ENCODE assay signal across 18 cellular contexts in genomic region chr17:34366529-34367107, GRCh38. TPM values are rescaled to one million over a fixed set of nuclear protein-coding genes. Genes with fewer than 3 reads are reported as not detected.
DNase-seq lines count a peak whose midpoint lies in the region; ATAC-seq and TF ChIP-seq lines count a peak whose summit lies in the region.
"Had no signal": no experiment of that assay in that cellular context is flagged by ENCODE, and none has a peak within 500 bp of the region (broad histone marks: within the 10 kb centered on the region; RNA-seq: fewer than 3 reads in every experiment).

No MANE protein-coding gene starts in this region.

- H3K4me1 ChIP-seq in left ventricle myocardium inferior: no peaks in the 10 kb centered on the region
- H3K4me1 ChIP-seq in H9 (ENCODE audit: insufficient read depth, low read length): no peaks in the 10 kb centered on the region
- H3K4me1 ChIP-seq: BE2C, HAP-1 had no signal

- ATAC-seq in left ventricle myocardium superior: peak; percentile 31
- ATAC-seq in GM21786 (IDR thresholded peaks at IDR 0.05; ENCODE audit: unreplicated experiment): no peak

- no peaks in the 10 kb centered on the region for H3K79me1 ChIP-seq in H9 (ENCODE audit: insufficient read depth, low read depth, low read length, poor library complexity, severe bottlenecking)

- H4K8ac ChIP-seq in H9 (replicated peaks; ENCODE audit: insufficient read length, low read depth, low read length): no peak overlapping the region

- H3K4me3 ChIP-seq in left ventricle myocardium inferior: no peak overlapping the region
- H3K4me3 ChIP-seq: HAP-1 had no signal

- H2BK20ac ChIP-seq in H9 (ENCODE audit: low read depth, low read length, poor library complexity, severe bottlenecking): no peak overlapping the region

- H3K79me2 ChIP-seq in H9 (ENCODE audit: insufficient read depth, low read length): no peaks in the 10 kb centered on the region

- H3K27me3 ChIP-seq in left ventricle myocardium inferior (ENCODE audit: low read depth) (peaks cover 66% of the 10 kb centered on the region), H9 (ENCODE audit: insufficient read depth, low read length) (no peaks in the 10 kb centered on the region)

- H2AK5ac ChIP-seq in H9 (ENCODE audit: insufficient read length, low read length): no peak overlapping the region

- TF ChIP-seq POLR2A in erythroblast (IDR thresholded peaks at IDR 0.05; ENCODE audit: low read length): no peak

- no peak overlapping the region for H4K5ac ChIP-seq in H9 (ENCODE audit: insufficient read length, low read depth, low read length)

- H3K9me3 ChIP-seq in left ventricle myocardium inferior (replicated peaks) (no peaks in the 10 kb centered on the region), H9 (ENCODE audit: control insufficient read depth, low read depth, low read length) (no peaks in the 10 kb centered on the region)
- H3K9me3 ChIP-seq: BE2C, HAP-1 had no signal

- no peak overlapping the region for H3K27ac ChIP-seq in left ventricle myocardium inferior (replicated peaks)
- no peak overlapping the region for H3K27ac ChIP-seq in H9 (ENCODE audit: insufficient read length, low read depth, low read length)

- H3K9ac ChIP-seq in H9 (ENCODE audit: extremely low read depth, insufficient read length, low read length): no peak overlapping the region

- H2AFZ ChIP-seq in H9 (ENCODE audit: low read length): no peak overlapping the region

- no peaks in the 10 kb centered on the region for H3K23me2 ChIP-seq in H9 (ENCODE audit: insufficient read length, low read depth, low read length, poor library complexity, severe bottlenecking)

- H3K23ac ChIP-seq in H9 (ENCODE audit: insufficient read length, low read depth, low read length): no peak overlapping the region

- no peaks in the 10 kb centered on the region for H3K36me3 ChIP-seq in left ventricle myocardium inferior
- H3K36me3 ChIP-seq: BE2C, HAP-1 had no signal

- no CpG with 5 or more reads among the region's 4 CpGs for WGBS in H9 (ENCODE audit: extremely low coverage, insufficient read length, low lambda C conversion rate)

- H3K56ac ChIP-seq in H9 (ENCODE audit: insufficient read length, low read depth, low read length): no peak overlapping the region

- H3K9me3 Mint-ChIP-seq in H9: no peaks in the 10 kb centered on the region
- H3K9me3 Mint-ChIP-seq in activated T-helper 2 cell treated with anti-CD3 and anti-CD28 coated beads, Interferon-gamma antibody, Interleukin-2, Interleukin-4, amounts not matched to agents 10 μg/mL and 5 μg/mL and 100 μg/mL, durations not matched to agents 14 hours and 24 hours and 36 hours: no peaks in the 10 kb centered on the region
- H3K9me3 Mint-ChIP-seq in type B pancreatic cell: no peaks in the 10 kb centered on the region

- H3K4me1 Mint-ChIP-seq in H9 (peaks cover 10 to 21% of the 10 kb centered on the region in 2 experiments; a peak in 3 of 4 replicates), type B pancreatic cell (ENCODE audit: unreplicated experiment) (peaks cover 16% of the 10 kb centered on the region)
- peaks cover 72% of the 10 kb centered on the region for H3K4me1 Mint-ChIP-seq in activated T-helper 2 cell treated with anti-CD3 and anti-CD28 coated beads, Interferon-gamma antibody, Interleukin-2, Interleukin-4, amounts not matched to agents 10 μg/mL and 5 μg/mL and 100 μg/mL, durations not matched to agents 14 hours and 24 hours and 36 hours (ENCODE audit: low read depth)

- TF ChIP-seq CTCF in left ventricle myocardium inferior (IDR thresholded peaks at IDR 0.05; ENCODE audit: borderline replicate concordance): no peak
- TF ChIP-seq CTCF in H9 (conservative IDR thresholded peaks at IDR 0.05): no peak
- no peak for TF ChIP-seq CTCF in type B pancreatic cell (conservative IDR thresholded peaks at IDR 0.05)

- intact Hi-C loops in left ventricle myocardium superior (cut with micrococcal nuclease) (no loop called here), left ventricle myocardium inferior (cut with micrococcal nuclease) (loop anchor here (10.0 kb wide), 1 partner anchor 62 kb away; no protein-coding TSS in a partner anchor)
- intact Hi-C loops in activated T-helper 2 cell treated with anti-CD3 and anti-CD28 coated beads, Interferon-gamma antibody, Interleukin-2, Interleukin-4, amounts not matched to agents 10 μg/mL and 5 μg/mL and 100 μg/mL, durations not matched to agents 14 hours and 24 hours and 36 hours (cut with micrococcal nuclease): loop anchor here (1.0 to 10.0 kb wide), 2 partner anchors 11 to 48 kb away; no protein-coding TSS in a partner anchor

- DNase-seq in left ventricle myocardium superior (no peak), left ventricle myocardium inferior (no peak), H9 (peak; percentile 20), type B pancreatic cell (ENCODE audit: extremely low spot score, unreplicated experiment) (peak; percentile 52), erythroblast (lab: John Stamatoyannopoulos, UW) (no peak), putamen (ENCODE audit: low spot score) (no peak)
- no peak for DNase-seq in activated T-helper 2 cell treated with anti-CD3 and anti-CD28 coated beads, Interferon-gamma antibody, Interleukin-2, Interleukin-4, amounts not matched to agents 10 μg/mL and 5 μg/mL and 100 μg/mL, durations not matched to agents 14 hours and 24 hours and 36 hours (ENCODE audit: low spot score)
- DNase-seq: BE2C, EL, NCI-H187 treated with DMSO at 0.1 percent for 48 hours, NCI-H2171, NCI-H446 treated with DMSO at 0.1 percent for 48 hours, NCI-H774 had no signal

- no peak overlapping the region for H3K4me2 ChIP-seq in H9 (ENCODE audit: insufficient read depth, insufficient read length, low read length)

- no peak overlapping the region for H4K91ac ChIP-seq in H9 (ENCODE audit: insufficient read length, low read depth, low read length)

- H2BK5ac ChIP-seq in H9 (ENCODE audit: insufficient read length, low read length): no peak overlapping the region

- H3K4ac ChIP-seq in H9 (ENCODE audit: low read depth, low read length): no peak overlapping the region

- H3T11ph ChIP-seq in H9 (ENCODE audit: low read length): no peak overlapping the region

- no peak overlapping the region; the same call in 1 of the 2 replicates for H3K14ac ChIP-seq in H9 (ENCODE audit: insufficient read depth, low read length)

- H3K27me3 Mint-ChIP-seq in H9 (ENCODE audit: low read depth): peaks cover 21% of the 10 kb centered on the region
- H3K27me3 Mint-ChIP-seq in activated T-helper 2 cell treated with anti-CD3 and anti-CD28 coated beads, Interferon-gamma antibody, Interleukin-2, Interleukin-4, amounts not matched to agents 10 μg/mL and 5 μg/mL and 100 μg/mL, durations not matched to agents 14 hours and 24 hours and 36 hours (ENCODE audit: low read depth): no peaks in the 10 kb centered on the region
- peaks cover 45% of the 10 kb centered on the region for H3K27me3 Mint-ChIP-seq in type B pancreatic cell

- H2BK15ac ChIP-seq in H9 (ENCODE audit: low read depth, low read length): no peak overlapping the region

- no peak overlapping the region for H3K18ac ChIP-seq in H9 (ENCODE audit: insufficient read length, low read depth, low read length)

- H3K27ac Mint-ChIP-seq in H9: no peak overlapping the region
- peak overlapping the region; percentile 11 for H3K27ac Mint-ChIP-seq in activated T-helper 2 cell treated with anti-CD3 and anti-CD28 coated beads, Interferon-gamma antibody, Interleukin-2, Interleukin-4, amounts not matched to agents 10 μg/mL and 5 μg/mL and 100 μg/mL, durations not matched to agents 14 hours and 24 hours and 36 hours
- no peak overlapping the region for H3K27ac Mint-ChIP-seq in type B pancreatic cell
- H3K27ac Mint-ChIP-seq: IgD-negative memory B cell had no signal

- no peaks in the 10 kb centered on the region for H3K36me3 Mint-ChIP-seq in H9 (ENCODE audit: insufficient read depth in 1 of 3, low read depth in 3 of 3)
- no peaks in the 10 kb centered on the region for H3K36me3 Mint-ChIP-seq in activated T-helper 2 cell treated with anti-CD3 and anti-CD28 coated beads, Interferon-gamma antibody, Interleukin-2, Interleukin-4, amounts not matched to agents 10 μg/mL and 5 μg/mL and 100 μg/mL, durations not matched to agents 14 hours and 24 hours and 36 hours (ENCODE audit: low read depth)
- no peaks in the 10 kb centered on the region for H3K36me3 Mint-ChIP-seq in type B pancreatic cell
- H3K36me3 Mint-ChIP-seq: IgD-negative memory B cell had no signal

- H3K4me3 Mint-ChIP-seq in H9 (no peak overlapping the region), type B pancreatic cell (no peak overlapping the region)
- H3K4me3 Mint-ChIP-seq in activated T-helper 2 cell treated with anti-CD3 and anti-CD28 coated beads, Interferon-gamma antibody, Interleukin-2, Interleukin-4, amounts not matched to agents 10 μg/mL and 5 μg/mL and 100 μg/mL, durations not matched to agents 14 hours and 24 hours and 36 hours (ENCODE audit: low read depth): no peak overlapping the region
- H3K4me3 Mint-ChIP-seq: IgD-negative memory B cell had no signal

- no peak overlapping the region for H2BK120ac ChIP-seq in H9 (ENCODE audit: low read depth, low read length, poor library complexity, severe bottlenecking)

- no peak overlapping the region for H2BK12ac ChIP-seq in H9 (ENCODE audit: insufficient read length, low read depth, low read length)

- no peaks in the 10 kb centered on the region for H4K20me1 ChIP-seq in H9 (ENCODE audit: control insufficient read depth, insufficient read depth, insufficient read length)

RNA-seq across cellular contexts. Expression of gene CCL1, which starts 3.6 kb away (rescaled TPM):
- total RNA-seq in left ventricle myocardium superior (not detected), left ventricle myocardium inferior (not detected), H9 (2021) (not detected in 2 replicates), type B pancreatic cell (ENCODE audit: low replicate concordance) (not detected in 2 replicates)
- total RNA-seq in activated T-helper 2 cell treated with anti-CD3 and anti-CD28 coated beads, Interferon-gamma antibody, Interleukin-2, Interleukin-4, amounts not matched to agents 10 μg/mL and 5 μg/mL and 100 μg/mL, durations not matched to agents 14 hours and 24 hours and 36 hours: 88.1 and 98.4 TPM in 2 replicates
- total RNA-seq: HT-29, M059J had no signal

RNA-seq across cellular contexts. Expression of gene CCL13, which starts 10.3 kb away (rescaled TPM):
- 0.82 TPM for total RNA-seq in left ventricle myocardium superior
- total RNA-seq in left ventricle myocardium inferior: 0.74 TPM
- not detected in 2 replicates for total RNA-seq in H9 (2021)
- not detected in 2 replicates for total RNA-seq in activated T-helper 2 cell treated with anti-CD3 and anti-CD28 coated beads, Interferon-gamma antibody, Interleukin-2, Interleukin-4, amounts not matched to agents 10 μg/mL and 5 μg/mL and 100 μg/mL, durations not matched to agents 14 hours and 24 hours and 36 hours
- total RNA-seq in type B pancreatic cell (ENCODE audit: low replicate concordance): not detected in 2 replicates
- total RNA-seq: HT-29, M059J had no signal

RNA-seq across cellular contexts. Expression of gene CCL8, which starts 47.4 kb away (rescaled TPM):
- total RNA-seq in left ventricle myocardium superior: 0.40 TPM
- total RNA-seq in left ventricle myocardium inferior: 0.41 TPM
- not detected in 2 replicates for total RNA-seq in H9 (2021)
- total RNA-seq in activated T-helper 2 cell treated with anti-CD3 and anti-CD28 coated beads, Interferon-gamma antibody, Interleukin-2, Interleukin-4, amounts not matched to agents 10 μg/mL and 5 μg/mL and 100 μg/mL, durations not matched to agents 14 hours and 24 hours and 36 hours: not detected in 2 replicates
- not detected in 2 replicates for total RNA-seq in type B pancreatic cell (ENCODE audit: low replicate concordance)
- total RNA-seq: HT-29 had no signal

Comparison
In these comparisons a context has a peak if more than half of its experiments do, and no peak if none do; other contexts are left out.
1. DNase-seq: peak in H9 (single experiment) and type B pancreatic cell (single experiment); none in left ventricle myocardium superior (single experiment), left ventricle myocardium inferior (single experiment), activated T-helper 2 cell treated with anti-CD3 and anti-CD28 coated beads, Interferon-gamma antibody, Interleukin-2, Interleukin-4, amounts not matched to agents 10 μg/mL and 5 μg/mL and 100 μg/mL, durations not matched to agents 14 hours and 24 hours and 36 hours (single experiment), erythroblast (0 of 2) and putamen (single experiment).
2. RNA of gene CCL1, which starts 3.6 kb away (total RNA-seq): 88.1 to 98.4 TPM in activated T-helper 2 cell treated with anti-CD3 and anti-CD28 coated beads, Interferon-gamma antibody, Interleukin-2, Interleukin-4, amounts not matched to agents 10 μg/mL and 5 μg/mL and 100 μg/mL, durations not matched to agents 14 hours and 24 hours and 36 hours; not detected in left ventricle myocardium superior (single experiment), not detected in left ventricle myocardium inferior (single experiment), not detected in H9 and not detected in type B pancreatic cell; every median in the first group is over 10 times any median in the second.